1 cellular context compared by ENCODE assay signal in genomic region chr14:103313704-103314103, GRCh38.
TF ChIP-seq lines count a peak whose summit lies in the region.

No MANE protein-coding gene starts in this region.

TF ChIP-seq in endothelial cell of umbilical vein, 7 proteins besides CTCF, POLR2A, EP300 and RAD21:
- TF ChIP-seq JUN (IDR thresholded peaks at IDR 0.05; ENCODE audit: borderline replicate concordance, insufficient read depth, insufficient read length, low read depth): peak; percentile 20
- no peak for TF ChIP-seq POLR2AphosphoS5 (IDR thresholded peaks at IDR 0.05; ENCODE audit: insufficient read depth, low read depth, low read length)
- no peak for TF ChIP-seq EZH2 (IDR thresholded peaks at IDR 0.05; ENCODE audit: borderline replicate concordance, low read depth, low read length, severe bottlenecking)
- TF ChIP-seq GATA2 (IDR thresholded peaks at IDR 0.05; ENCODE audit: insufficient read depth, insufficient read length, low read depth, low read length): peak; percentile 86
